ENCODE assay signal across 1 cellular context in the genomic region with DNA sequence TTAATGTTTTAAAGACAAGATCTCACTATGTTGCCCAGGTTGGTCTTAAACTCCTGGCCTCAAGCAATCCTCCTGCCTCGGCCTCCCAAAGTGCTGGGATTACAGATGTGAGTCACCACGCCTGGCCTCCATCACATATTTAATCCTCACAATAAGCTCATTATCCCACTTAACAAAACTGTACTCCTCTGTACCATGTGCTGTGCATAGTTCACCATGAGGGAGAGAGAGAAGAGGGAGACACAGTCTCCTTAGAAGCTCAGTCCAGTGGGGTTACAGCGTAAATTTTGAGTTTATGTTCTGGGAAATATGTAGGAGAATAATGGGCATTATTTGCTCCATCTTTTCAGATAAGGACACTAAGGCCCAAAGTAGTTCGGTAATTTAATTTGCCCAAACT.
TF ChIP-seq lines count a peak whose summit lies in the region.

No MANE protein-coding gene starts in this region.

TF ChIP-seq in HepG2, 621 proteins besides CTCF, POLR2A, EP300 and RAD21:
- TF ChIP-seq, protein P1, sequence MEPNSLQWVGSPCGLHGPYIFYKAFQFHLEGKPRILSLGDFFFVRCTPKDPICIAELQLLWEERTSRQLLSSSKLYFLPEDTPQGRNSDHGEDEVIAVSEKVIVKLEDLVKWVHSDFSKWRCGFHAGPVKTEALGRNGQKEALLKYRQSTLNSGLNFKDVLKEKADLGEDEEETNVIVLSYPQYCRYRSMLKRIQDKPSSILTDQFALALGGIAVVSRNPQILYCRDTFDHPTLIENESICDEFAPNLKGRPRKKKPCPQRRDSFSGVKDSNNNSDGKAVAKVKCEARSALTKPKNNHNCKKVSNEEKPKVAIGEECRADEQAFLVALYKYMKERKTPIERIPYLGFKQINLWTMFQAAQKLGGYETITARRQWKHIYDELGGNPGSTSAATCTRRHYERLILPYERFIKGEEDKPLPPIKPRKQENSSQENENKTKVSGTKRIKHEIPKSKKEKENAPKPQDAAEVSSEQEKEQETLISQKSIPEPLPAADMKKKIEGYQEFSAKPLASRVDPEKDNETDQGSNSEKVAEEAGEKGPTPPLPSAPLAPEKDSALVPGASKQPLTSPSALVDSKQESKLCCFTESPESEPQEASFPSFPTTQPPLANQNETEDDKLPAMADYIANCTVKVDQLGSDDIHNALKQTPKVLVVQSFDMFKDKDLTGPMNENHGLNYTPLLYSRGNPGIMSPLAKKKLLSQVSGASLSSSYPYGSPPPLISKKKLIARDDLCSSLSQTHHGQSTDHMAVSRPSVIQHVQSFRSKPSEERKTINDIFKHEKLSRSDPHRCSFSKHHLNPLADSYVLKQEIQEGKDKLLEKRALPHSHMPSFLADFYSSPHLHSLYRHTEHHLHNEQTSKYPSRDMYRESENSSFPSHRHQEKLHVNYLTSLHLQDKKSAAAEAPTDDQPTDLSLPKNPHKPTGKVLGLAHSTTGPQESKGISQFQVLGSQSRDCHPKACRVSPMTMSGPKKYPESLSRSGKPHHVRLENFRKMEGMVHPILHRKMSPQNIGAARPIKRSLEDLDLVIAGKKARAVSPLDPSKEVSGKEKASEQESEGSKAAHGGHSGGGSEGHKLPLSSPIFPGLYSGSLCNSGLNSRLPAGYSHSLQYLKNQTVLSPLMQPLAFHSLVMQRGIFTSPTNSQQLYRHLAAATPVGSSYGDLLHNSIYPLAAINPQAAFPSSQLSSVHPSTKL (CRISPR knock-in tag; IDR thresholded peaks at IDR 0.05) = no peak
- TF ChIP-seq, protein P2, sequence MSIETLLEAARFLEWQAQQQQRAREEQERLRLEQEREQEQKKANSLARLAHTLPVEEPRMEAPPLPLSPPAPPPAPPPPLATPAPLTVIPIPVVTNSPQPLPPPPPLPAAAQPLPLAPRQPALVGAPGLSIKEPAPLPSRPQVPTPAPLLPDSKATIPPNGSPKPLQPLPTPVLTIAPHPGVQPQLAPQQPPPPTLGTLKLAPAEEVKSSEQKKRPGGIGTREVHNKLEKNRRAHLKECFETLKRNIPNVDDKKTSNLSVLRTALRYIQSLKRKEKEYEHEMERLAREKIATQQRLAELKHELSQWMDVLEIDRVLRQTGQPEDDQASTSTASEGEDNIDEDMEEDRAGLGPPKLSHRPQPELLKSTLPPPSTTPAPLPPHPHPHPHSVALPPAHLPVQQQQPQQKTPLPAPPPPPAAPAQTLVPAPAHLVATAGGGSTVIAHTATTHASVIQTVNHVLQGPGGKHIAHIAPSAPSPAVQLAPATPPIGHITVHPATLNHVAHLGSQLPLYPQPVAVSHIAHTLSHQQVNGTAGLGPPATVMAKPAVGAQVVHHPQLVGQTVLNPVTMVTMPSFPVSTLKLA (IDR thresholded peaks at IDR 0.05) = peak; percentile 95
